In the genomic region with DNA sequence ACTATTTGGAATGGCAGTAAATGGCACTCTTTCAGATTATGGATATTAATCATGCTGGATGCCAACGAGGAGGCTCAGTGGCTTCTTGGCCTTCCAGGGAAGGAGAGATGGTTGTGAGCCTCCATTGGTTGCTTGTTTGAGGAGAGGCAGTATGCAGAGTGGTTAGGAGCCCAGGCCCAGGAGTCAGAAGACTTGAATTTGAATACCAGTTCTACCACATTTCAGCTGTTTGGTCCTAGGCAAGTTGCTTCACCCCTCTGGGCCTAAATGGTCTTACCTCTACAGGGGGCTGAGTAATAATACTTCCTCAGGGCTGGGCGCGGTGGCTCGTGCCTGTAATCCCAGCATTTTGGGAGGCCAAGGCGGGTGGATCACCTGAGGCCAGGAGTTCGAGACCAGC, we compare ENCODE assay signal across 1 cellular context.
TF ChIP-seq lines count a peak whose summit lies in the region.

No MANE protein-coding gene starts in this region.

TF ChIP-seq in HCT116, 20 proteins besides CTCF, POLR2A, EP300 and RAD21:
- TF ChIP-seq EZH2phosphoT487 (IDR thresholded peaks at IDR 0.05; ENCODE audit: borderline replicate concordance) = no peak
- no peak for TF ChIP-seq POLR2AphosphoS5 (IDR thresholded peaks at IDR 0.05; ENCODE audit: low read depth, low read length)
- TF ChIP-seq SP1 (IDR thresholded peaks at IDR 0.05; ENCODE audit: low read depth) = no peak
- no peak for TF ChIP-seq ZFX (IDR thresholded peaks at IDR 0.05)
- TF ChIP-seq, protein P1, sequence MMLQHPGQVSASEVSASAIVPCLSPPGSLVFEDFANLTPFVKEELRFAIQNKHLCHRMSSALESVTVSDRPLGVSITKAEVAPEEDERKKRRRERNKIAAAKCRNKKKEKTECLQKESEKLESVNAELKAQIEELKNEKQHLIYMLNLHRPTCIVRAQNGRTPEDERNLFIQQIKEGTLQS (IDR thresholded peaks at IDR 0.05) = no peak
- no peak for TF ChIP-seq ELF1 (IDR thresholded peaks at IDR 0.05; ENCODE audit: borderline replicate concordance, low read depth)
- no peak for TF ChIP-seq EZH2 (IDR thresholded peaks at IDR 0.05)
- no peak for TF ChIP-seq FOSL1 (IDR thresholded peaks at IDR 0.05; ENCODE audit: low read depth)
- no peak for TF ChIP-seq ZNF274 (IDR thresholded peaks at IDR 0.05; ENCODE audit: low read depth, low read length)
- TF ChIP-seq, protein P2, sequence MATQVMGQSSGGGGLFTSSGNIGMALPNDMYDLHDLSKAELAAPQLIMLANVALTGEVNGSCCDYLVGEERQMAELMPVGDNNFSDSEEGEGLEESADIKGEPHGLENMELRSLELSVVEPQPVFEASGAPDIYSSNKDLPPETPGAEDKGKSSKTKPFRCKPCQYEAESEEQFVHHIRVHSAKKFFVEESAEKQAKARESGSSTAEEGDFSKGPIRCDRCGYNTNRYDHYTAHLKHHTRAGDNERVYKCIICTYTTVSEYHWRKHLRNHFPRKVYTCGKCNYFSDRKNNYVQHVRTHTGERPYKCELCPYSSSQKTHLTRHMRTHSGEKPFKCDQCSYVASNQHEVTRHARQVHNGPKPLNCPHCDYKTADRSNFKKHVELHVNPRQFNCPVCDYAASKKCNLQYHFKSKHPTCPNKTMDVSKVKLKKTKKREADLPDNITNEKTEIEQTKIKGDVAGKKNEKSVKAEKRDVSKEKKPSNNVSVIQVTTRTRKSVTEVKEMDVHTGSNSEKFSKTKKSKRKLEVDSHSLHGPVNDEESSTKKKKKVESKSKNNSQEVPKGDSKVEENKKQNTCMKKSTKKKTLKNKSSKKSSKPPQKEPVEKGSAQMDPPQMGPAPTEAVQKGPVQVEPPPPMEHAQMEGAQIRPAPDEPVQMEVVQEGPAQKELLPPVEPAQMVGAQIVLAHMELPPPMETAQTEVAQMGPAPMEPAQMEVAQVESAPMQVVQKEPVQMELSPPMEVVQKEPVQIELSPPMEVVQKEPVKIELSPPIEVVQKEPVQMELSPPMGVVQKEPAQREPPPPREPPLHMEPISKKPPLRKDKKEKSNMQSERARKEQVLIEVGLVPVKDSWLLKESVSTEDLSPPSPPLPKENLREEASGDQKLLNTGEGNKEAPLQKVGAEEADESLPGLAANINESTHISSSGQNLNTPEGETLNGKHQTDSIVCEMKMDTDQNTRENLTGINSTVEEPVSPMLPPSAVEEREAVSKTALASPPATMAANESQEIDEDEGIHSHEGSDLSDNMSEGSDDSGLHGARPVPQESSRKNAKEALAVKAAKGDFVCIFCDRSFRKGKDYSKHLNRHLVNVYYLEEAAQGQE (IDR thresholded peaks at IDR 0.05; ENCODE audit: low read depth) = no peak
- TF ChIP-seq CBX3 (IDR thresholded peaks at IDR 0.05; ENCODE audit: low read depth) = no peak
- TF ChIP-seq, protein P3, sequence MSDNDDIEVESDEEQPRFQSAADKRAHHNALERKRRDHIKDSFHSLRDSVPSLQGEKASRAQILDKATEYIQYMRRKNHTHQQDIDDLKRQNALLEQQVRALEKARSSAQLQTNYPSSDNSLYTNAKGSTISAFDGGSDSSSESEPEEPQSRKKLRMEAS (IDR thresholded peaks at IDR 0.05) = no peak
- TF ChIP-seq CEBPB (IDR thresholded peaks at IDR 0.05; ENCODE audit: low read depth) = no peak
- TF ChIP-seq TCF7L2 (IDR thresholded peaks at IDR 0.05; ENCODE audit: borderline replicate concordance, extremely low read depth, insufficient read depth, insufficient read length) = no peak
- no peak for TF ChIP-seq EGR1 (IDR thresholded peaks at IDR 0.05; ENCODE audit: low read depth)
- no peak for TF ChIP-seq YY1 (IDR thresholded peaks at IDR 0.05; ENCODE audit: extremely low read depth, insufficient replicate concordance, low read depth, low read length)
- TF ChIP-seq SRF (IDR thresholded peaks at IDR 0.05; ENCODE audit: low read depth) = no peak
- TF ChIP-seq JUND (IDR thresholded peaks at IDR 0.05) = no peak
- TF ChIP-seq, protein P4, sequence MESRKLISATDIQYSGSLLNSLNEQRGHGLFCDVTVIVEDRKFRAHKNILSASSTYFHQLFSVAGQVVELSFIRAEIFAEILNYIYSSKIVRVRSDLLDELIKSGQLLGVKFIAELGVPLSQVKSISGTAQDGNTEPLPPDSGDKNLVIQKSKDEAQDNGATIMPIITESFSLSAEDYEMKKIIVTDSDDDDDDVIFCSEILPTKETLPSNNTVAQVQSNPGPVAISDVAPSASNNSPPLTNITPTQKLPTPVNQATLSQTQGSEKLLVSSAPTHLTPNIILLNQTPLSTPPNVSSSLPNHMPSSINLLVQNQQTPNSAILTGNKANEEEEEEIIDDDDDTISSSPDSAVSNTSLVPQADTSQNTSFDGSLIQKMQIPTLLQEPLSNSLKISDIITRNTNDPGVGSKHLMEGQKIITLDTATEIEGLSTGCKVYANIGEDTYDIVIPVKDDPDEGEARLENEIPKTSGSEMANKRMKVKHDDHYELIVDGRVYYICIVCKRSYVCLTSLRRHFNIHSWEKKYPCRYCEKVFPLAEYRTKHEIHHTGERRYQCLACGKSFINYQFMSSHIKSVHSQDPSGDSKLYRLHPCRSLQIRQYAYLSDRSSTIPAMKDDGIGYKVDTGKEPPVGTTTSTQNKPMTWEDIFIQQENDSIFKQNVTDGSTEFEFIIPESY (IDR thresholded peaks at IDR 0.05; ENCODE audit: extremely low read depth, insufficient replicate concordance, low read length) = no peak
